Comparison of ENCODE assay signal across 20 cellular contexts in the genomic region with DNA sequence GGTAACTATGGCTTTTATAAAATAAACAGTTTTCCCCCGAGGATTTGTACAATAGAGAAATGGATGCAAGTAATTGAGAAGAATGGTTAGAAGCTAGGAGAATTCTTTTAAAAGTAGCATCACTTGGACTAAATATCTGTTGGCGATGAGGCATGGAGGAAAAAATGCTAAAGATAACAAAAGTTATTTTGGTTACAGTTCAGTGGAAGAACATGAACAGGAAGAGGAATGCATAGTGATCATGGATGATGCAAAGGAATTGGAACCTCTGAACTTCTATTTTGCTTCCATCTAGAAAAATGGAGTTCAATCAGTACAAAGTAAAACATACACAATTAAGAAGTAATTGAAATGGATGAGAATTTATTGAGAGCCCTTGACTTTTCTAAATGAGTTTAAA. TPM values are rescaled to one million over a fixed set of nuclear protein-coding genes. Genes with fewer than 3 reads are reported as not detected.
A peak's percentile ranks its signal among the peaks of the same experiment; 100 is the strongest.
DNase-seq lines count a peak whose midpoint lies in the region; ATAC-seq and TF ChIP-seq lines count a peak whose summit lies in the region.
"Had no signal": no experiment of that assay in that cellular context is flagged by ENCODE, and none has a peak within 500 bp of the region (broad histone marks: within the 10 kb centered on the region; RNA-seq: fewer than 3 reads in every experiment).

No MANE protein-coding gene starts in this region.

- H3K4me2 ChIP-seq in mammary epithelial cell (ENCODE audit: insufficient read depth, low read depth, low read length) = no peak overlapping the region

- H3K4me3 Mint-ChIP-seq in MCF 10A (ENCODE audit: unreplicated experiment) = no peak overlapping the region
- H3K4me3 Mint-ChIP-seq: activated CD8-positive, alpha-beta T cell treated with anti-CD3 and anti-CD28 coated beads for 36 hours; nephron progenitor cell had no signal

- DNase-seq in MCF 10A (ENCODE audit: unreplicated experiment) (peak; percentile 8), mammary epithelial cell (no peak), astrocyte of the spinal cord (ENCODE audit: low read depth, low spot score) (peak; percentile 88), iris pigment epithelial cell (ENCODE audit: low read depth) (peak; percentile 77), NCI-H1092 treated with DMSO at 0.1 percent for 48 hours (lab: John Stamatoyannopoulos, UW) (no peak), NCI-H748 (lab: John Stamatoyannopoulos, UW; ENCODE audit: unreplicated experiment) (no peak), Right ventricle myocardium inferior (ENCODE audit: missing footprints) (no peak)
- no peak for DNase-seq in activated naive CD4-positive, alpha-beta T cell treated with anti-CD3 and anti-CD28 coated beads, Interleukin-2, amount 50 U/mL, for 16 hours
- DNase-seq: activated CD8-positive, alpha-beta T cell treated with anti-CD3 and anti-CD28 coated beads for 36 hours; activated effector memory CD4-positive, alpha-beta T cell treated with Interleukin-2 at 50 U/mL for 16 hours; body of pancreas; heart right ventricle; KBM-7; NCI-H1417 treated with DMSO at 0.1 percent for 48 hours; NCI-H2227 treated with DMSO at 0.1 percent for 48 hours; nephron progenitor cell; stimulated activated CD4-positive, alpha-beta T cell treated with anti-CD3 and anti-CD28 coated beads, Interleukin-4, amount 100 ng/mL, for 24 hours; upper lobe of right lung had no signal

- H3K27me3 Mint-ChIP-seq in MCF 10A (ENCODE audit: insufficient read depth, unreplicated experiment) = no peaks in the 10 kb centered on the region

- BruUV-seq in MCF 10A (replicated peaks; lab: Mats Ljungman, UMichigan) (no TSS peak), mammary epithelial cell (replicated peaks; lab: Mats Ljungman, UMichigan) (no TSS peak)

- TF ChIP-seq CTCF in MCF 10A (IDR thresholded peaks at IDR 0.05; ENCODE audit: unreplicated experiment) = no peak
- TF ChIP-seq CTCF in mammary epithelial cell (conservative IDR thresholded peaks at IDR 0.05 in 1 of 2, IDR thresholded peaks at IDR 0.05 in 1 of 2; ENCODE audit: extremely low read depth in 1 of 2, insufficient read depth in 1 of 2, low read depth in 1 of 2, low read length in 2 of 2) = no peak
- TF ChIP-seq CTCF in astrocyte of the spinal cord (IDR thresholded peaks at IDR 0.05; ENCODE audit: low read depth, low read length) = no peak

- peaks cover 5% of the 10 kb centered on the region for H3K4me1 Mint-ChIP-seq in MCF 10A (ENCODE audit: insufficient read depth, unreplicated experiment)
- H3K4me1 Mint-ChIP-seq: nephron progenitor cell had no signal

- 80% methylated on average over 2 of the region's 2 CpGs for WGBS in mammary epithelial cell (ENCODE audit: low coverage, missing lambda C conversion rate)

- no peaks in the 10 kb centered on the region for H3K9me3 ChIP-seq in mammary epithelial cell (replicated peaks; ENCODE audit: insufficient read depth, low read length)
- H3K9me3 ChIP-seq: body of pancreas, heart right ventricle, right atrium auricular region, upper lobe of right lung had no signal

- dilution Hi-C loops in mammary epithelial cell (cut with HindIII; ENCODE audit: low sequenced_read_pairs) = no loop called here

- H3K4me1 ChIP-seq in mammary epithelial cell (ENCODE audit: insufficient read depth, low read length) = no peaks in the 10 kb centered on the region
- H3K4me1 ChIP-seq: body of pancreas, right atrium auricular region had no signal

- in situ Hi-C loops in mammary epithelial cell (cut with MboI; ENCODE audit: low sequenced_read_pairs in 2 of 2) (no loop called here), astrocyte of the spinal cord (cut with HindIII; ENCODE audit: low sequenced_read_pairs) (no loop called here)

- CTCF ChIA-PET in MCF 10A (lab: Yijun Ruan, JAX) (no interaction called here), mammary epithelial cell (lab: Charles Lee; ENCODE audit: low non-redundant PET) (no interaction called here)

- no peak overlapping the region for H3K9ac ChIP-seq in mammary epithelial cell (ENCODE audit: insufficient read depth, low read length)

- no peak overlapping the region for H2AFZ ChIP-seq in mammary epithelial cell (ENCODE audit: low read depth, low read length)

- no peak for ATAC-seq in Right ventricle myocardium inferior
- ATAC-seq: activated CD8-positive, alpha-beta T cell treated with anti-CD3 and anti-CD28 coated beads for 36 hours; body of pancreas; HCT116; heart right ventricle; upper lobe of right lung had no signal

- H3K36me3 ChIP-seq in mammary epithelial cell (ENCODE audit: insufficient read depth, low read length) = no peaks in the 10 kb centered on the region
- H3K36me3 ChIP-seq: heart right ventricle, right atrium auricular region, upper lobe of right lung had no signal

- H3K27ac ChIP-seq in mammary epithelial cell (ENCODE audit: insufficient read depth, low read depth, low read length) = no peak overlapping the region
- H3K27ac ChIP-seq: body of pancreas, right atrium auricular region, upper lobe of right lung had no signal

- POLR2A ChIA-PET in MCF 10A (lab: Yijun Ruan, JAX) = no interaction called here

- H3K27me3 ChIP-seq in mammary epithelial cell (ENCODE audit: insufficient read depth, low read length) = no peaks in the 10 kb centered on the region
- H3K27me3 ChIP-seq: body of pancreas, heart right ventricle, right atrium auricular region, upper lobe of right lung had no signal

- intact Hi-C loops in MCF 10A (cut with micrococcal nuclease) = no loop called here
- intact Hi-C loops in mammary epithelial cell (cut with micrococcal nuclease) = no loop called here
- intact Hi-C loops in Right ventricle myocardium inferior (cut with DNase I) = no loop called here

- no peaks in the 10 kb centered on the region for H3K9me3 Mint-ChIP-seq in MCF 10A (ENCODE audit: unreplicated experiment)
- H3K9me3 Mint-ChIP-seq: activated CD8-positive, alpha-beta T cell treated with anti-CD3 and anti-CD28 coated beads for 36 hours; nephron progenitor cell had no signal

- H3K4me3 ChIP-seq in mammary epithelial cell (replicated peaks in 1 of 3; ENCODE audit: insufficient read depth in 1 of 3, low read depth in 2 of 3, low read length in 3 of 3) (no peak overlapping the region), astrocyte of the spinal cord (ENCODE audit: low read depth, low read length) (no peak overlapping the region)
- H3K4me3 ChIP-seq: body of pancreas, heart right ventricle, right atrium auricular region, upper lobe of right lung had no signal

- H3K36me3 Mint-ChIP-seq in MCF 10A (ENCODE audit: insufficient read depth, unreplicated experiment) = no peaks in the 10 kb centered on the region

- no peak overlapping the region for H3K27ac Mint-ChIP-seq in MCF 10A (ENCODE audit: low read depth, unreplicated experiment)
- H3K27ac Mint-ChIP-seq: activated CD8-positive, alpha-beta T cell treated with anti-CD3 and anti-CD28 coated beads for 36 hours; nephron progenitor cell had no signal

- no peaks in the 10 kb centered on the region for H3K79me2 ChIP-seq in mammary epithelial cell (ENCODE audit: insufficient read depth, low read length)

- H4K20me1 ChIP-seq in mammary epithelial cell (ENCODE audit: insufficient read depth, low read length) = no peaks in the 10 kb centered on the region

RNA-seq across cellular contexts. Expression of a gene that starts 32.9 kb away (rescaled TPM):
- not detected in 2 replicates for total RNA-seq in MCF 10A (2022)
- under 1 TPM in 1 of 2 donors, not detected in 1; 0.17 TPM for total RNA-seq in mammary epithelial cell
- not detected for polyA plus RNA-seq in mammary epithelial cell
- not detected for polyA minus RNA-seq in mammary epithelial cell
- 6.3 TPM for total RNA-seq in Right ventricle myocardium inferior

Comparison
In these comparisons a context has a peak if more than half of its experiments do, and no peak if none do; other contexts are left out.
1. DNase-seq: peak in MCF 10A (single experiment), astrocyte of the spinal cord (single experiment) and iris pigment epithelial cell (single experiment); none in mammary epithelial cell (single experiment), NCI-H1092 treated with DMSO at 0.1 percent for 48 hours (single experiment), NCI-H748 (single experiment), Right ventricle myocardium inferior (single experiment) and activated naive CD4-positive, alpha-beta T cell treated with anti-CD3 and anti-CD28 coated beads, Interleukin-2, amount 50 U/mL, for 16 hours (single experiment).